Comparison of ENCODE assay signal across 15 cellular contexts in the genomic region with DNA sequence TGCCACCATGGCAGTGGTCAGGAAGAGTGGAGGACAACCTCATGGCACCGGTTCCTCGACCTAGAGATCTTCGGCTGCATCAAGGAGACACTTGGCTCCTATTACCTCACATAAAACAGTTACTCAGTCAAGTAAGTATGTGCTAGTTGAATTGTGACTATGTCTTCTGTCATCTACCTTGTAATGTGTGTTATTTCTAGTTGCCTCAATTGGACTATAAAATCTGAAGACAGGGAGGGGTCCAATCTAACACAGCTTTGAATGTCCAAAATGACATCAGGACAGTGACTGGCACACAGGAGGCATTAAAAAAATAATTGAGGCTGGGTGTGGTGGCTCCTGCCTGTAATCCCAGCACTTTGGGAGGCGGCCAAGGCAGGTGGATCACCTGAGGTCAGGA.
"Had no signal": no experiment of that assay in that cellular context is flagged by ENCODE, and none has a peak within 500 bp of the region (broad histone marks: within the 10 kb centered on the region; RNA-seq: fewer than 3 reads in every experiment).

No MANE protein-coding gene starts in this region.

- H3K27me3 ChIP-seq: brain microvascular endothelial cell, foreskin keratinocyte, right lobe of liver, suprapubic skin had no signal

- H3K27me3 Mint-ChIP-seq: activated B cell treated with CpG ODN at 0.5 μM for 24 hours; activated CD4-positive, alpha-beta T cell treated with anti-CD3 and anti-CD28 coated beads, Interleukin-2, amount 10 ng/mL, durations not matched to agents 24 days and 14 days; activated naive CD8-positive, alpha-beta T cell treated with anti-CD3 and anti-CD28 coated beads for 36 hours; memory B cell; natural killer cell treated with Interleukin-12 subunit alpha and Interleukin-12 subunit beta and Interleukin-15 and Interleukin-18, amount 100 ng/mL, for 72 hours; T-cell had no signal

- H3K27ac ChIP-seq: brain microvascular endothelial cell, foreskin keratinocyte, psoas muscle had no signal

- H3K4me1 ChIP-seq: foreskin keratinocyte, psoas muscle had no signal

- H3K36me3 Mint-ChIP-seq: natural killer cell treated with Interleukin-12 subunit alpha and Interleukin-12 subunit beta and Interleukin-15 and Interleukin-18, amount 100 ng/mL, for 72 hours had no signal

- H3K9me3 Mint-ChIP-seq: activated B cell treated with CpG ODN at 0.5 μM for 24 hours; activated CD4-positive, alpha-beta T cell treated with anti-CD3 and anti-CD28 coated beads, Interleukin-2, amount 10 ng/mL, durations not matched to agents 24 days and 14 days; activated naive CD8-positive, alpha-beta T cell treated with anti-CD3 and anti-CD28 coated beads for 36 hours; endodermal cell; memory B cell; natural killer cell treated with Interleukin-12 subunit alpha and Interleukin-12 subunit beta and Interleukin-15 and Interleukin-18, amount 100 ng/mL, for 72 hours; T-cell had no signal

- ATAC-seq: foreskin keratinocyte; left cardiac atrium; natural killer cell treated with Interleukin-12 subunit alpha and Interleukin-12 subunit beta and Interleukin-15 and Interleukin-18, amount 100 ng/mL, for 72 hours; psoas muscle; T-cell had no signal

- H3K4me3 Mint-ChIP-seq: activated B cell treated with CpG ODN at 0.5 μM for 24 hours; activated CD4-positive, alpha-beta T cell treated with anti-CD3 and anti-CD28 coated beads, Interleukin-2, amount 10 ng/mL, durations not matched to agents 24 days and 14 days; activated naive CD8-positive, alpha-beta T cell treated with anti-CD3 and anti-CD28 coated beads for 36 hours; endodermal cell; memory B cell; natural killer cell treated with Interleukin-12 subunit alpha and Interleukin-12 subunit beta and Interleukin-15 and Interleukin-18, amount 100 ng/mL, for 72 hours; T-cell had no signal

- H3K4me3 ChIP-seq: psoas muscle, right lobe of liver, suprapubic skin had no signal

- DNase-seq: activated B cell treated with CpG ODN at 0.5 μM for 24 hours; activated CD4-positive, alpha-beta T cell treated with anti-CD3 and anti-CD28 coated beads, Interleukin-2, amount 10 ng/mL, durations not matched to agents 24 days and 14 days; activated naive CD8-positive, alpha-beta T cell treated with anti-CD3 and anti-CD28 coated beads for 36 hours; brain microvascular endothelial cell; endodermal cell; foreskin keratinocyte; left cardiac atrium; psoas muscle; stimulated activated CD4-positive, alpha-beta T cell treated with anti-CD3 and anti-CD28 coated beads, Interleukin-2, amount 100 ng/mL, for 24 hours; stimulated activated naive CD4-positive, alpha-beta T cell treated with Interleukin-2 at 50 U/mL for 16 hours; T-cell had no signal

- H3K27ac Mint-ChIP-seq: activated B cell treated with CpG ODN at 0.5 μM for 24 hours; activated CD4-positive, alpha-beta T cell treated with anti-CD3 and anti-CD28 coated beads, Interleukin-2, amount 10 ng/mL, durations not matched to agents 24 days and 14 days; activated naive CD8-positive, alpha-beta T cell treated with anti-CD3 and anti-CD28 coated beads for 36 hours; endodermal cell; memory B cell; natural killer cell treated with Interleukin-12 subunit alpha and Interleukin-12 subunit beta and Interleukin-15 and Interleukin-18, amount 100 ng/mL, for 72 hours had no signal

- H3K4me1 Mint-ChIP-seq: activated naive CD8-positive, alpha-beta T cell treated with anti-CD3 and anti-CD28 coated beads for 36 hours; endodermal cell had no signal

- H3K9me3 ChIP-seq: psoas muscle, right lobe of liver, suprapubic skin had no signal
